Comparison of ENCODE assay signal across 13 cellular contexts in genomic region chr6:31473780-31474725, GRCh38. TPM values are rescaled to one million over a fixed set of nuclear protein-coding genes. Genes with fewer than 3 reads are reported as not detected.
A peak's percentile ranks its signal among the peaks of the same experiment; 100 is the strongest.
DNase-seq lines count a peak whose midpoint lies in the region; ATAC-seq, FAIRE-seq and TF ChIP-seq lines count a peak whose summit lies in the region.
"Had no signal": no experiment of that assay in that cellular context is flagged by ENCODE, and none has a peak within 500 bp of the region (broad histone marks: within the 10 kb centered on the region; RNA-seq: fewer than 3 reads in every experiment).

No MANE protein-coding gene starts in this region.

- WGBS in K562 (ENCODE audit: insufficient coverage, low coverage, missing lambda C conversion rate), result 4% methylated on average over 8 of the region's 8 CpGs

- no peak overlapping the region for H3K4me2 ChIP-seq in K562 (ENCODE audit: insufficient read depth, low read length)

- no peaks in the 10 kb centered on the region for H3K27me3 ChIP-seq in CD4-positive, alpha-beta T cell (ENCODE audit: control insufficient read depth, insufficient read depth, low read length)
- H3K27me3 ChIP-seq in MG63 (no peaks in the 10 kb centered on the region), K562 (ENCODE audit: control insufficient read depth in 2 of 2, insufficient read depth in 2 of 2, low read length in 2 of 2) (peaks cover 34 to 68% of the 10 kb centered on the region in 2 experiments; a peak in 4 of 5 replicates)
- H3K27me3 ChIP-seq: SJSA1 had no signal

- H3K79me2 ChIP-seq in K562 (ENCODE audit: control insufficient read depth, insufficient read depth, low read length), result no peaks in the 10 kb centered on the region

- CTCF ChIA-PET in CD4-positive, alpha-beta T cell (lab: Charles Lee), result no interaction called here
- CTCF ChIA-PET in K562 (lab: Yijun Ruan, JAX; ENCODE audit: low intra/inter-chr PET ratio), result no interaction called here

- no peak for FAIRE-seq in K562 (lab: Jason Lieb, UNC)

- no peak for DNase-seq in CD4-positive, alpha-beta T cell
- DNase-seq in MG63, result peak; percentile 83
- DNase-seq in K562 (ENCODE audit: extremely low read depth in 1 of 4, low spot score in 3 of 4), result no peak
- peak; percentile 42 for DNase-seq in islet precursor cell
- DNase-seq in stimulated activated CD4-positive, alpha-beta T cell treated with anti-CD3 and anti-CD28 coated beads, Interleukin-12 subunit alpha, Interleukin-12 subunit beta, amount 100 ng/mL, for 4 hours, result no peak
- no peak for DNase-seq in COR-L47 (lab: John Stamatoyannopoulos, UW)
- DNase-seq: activated CD8-positive, alpha-beta memory T cell treated with anti-CD3 and anti-CD28 coated beads, Interleukin-2, amount 10 ng/mL, durations not matched to agents 7 days and 5 days; nucleus accumbens had no signal

- in situ Hi-C loops in K562 (cut with MboI), result no loop called here

- no peak overlapping the region for H2AFZ ChIP-seq in K562 (ENCODE audit: low read depth, low read length)

- intact Hi-C loops in CD4-positive, alpha-beta T cell (cut with DNase I, micrococcal nuclease), result loop anchor here in 1 of 2 experiments (2.0 kb wide), 1 partner anchor 49 kb away; no protein-coding TSS in a partner anchor
- intact Hi-C loops in K562 (cut with micrococcal nuclease), result no loop called here

- no peak overlapping the region for H3K27ac ChIP-seq in CD4-positive, alpha-beta T cell (ENCODE audit: low read depth, low read length)
- no peak overlapping the region for H3K27ac ChIP-seq in K562 (ENCODE audit: extremely low read depth, low read depth, low read length)
- H3K27ac ChIP-seq: SJSA1 had no signal

- no peak for TF ChIP-seq RAD21 in K562 (CRISPR knock-in tag; conservative IDR thresholded peaks at IDR 0.05 in 1 of 2, IDR thresholded peaks at IDR 0.05 in 1 of 2)

- no peak for TF ChIP-seq POLR2A in K562 (conservative IDR thresholded peaks at IDR 0.05)

- no peaks in the 10 kb centered on the region; a peak in 1 of 5 replicates for H3K4me1 ChIP-seq in K562 (replicated peaks in 1 of 2; ENCODE audit: control insufficient read depth in 2 of 2, insufficient read depth in 2 of 2, low read length in 2 of 2)
- H3K4me1 ChIP-seq: SJSA1 had no signal

- BruUV-seq in K562 (replicated peaks; lab: Mats Ljungman, UMichigan), result no TSS peak

- H3K9ac ChIP-seq in K562 (ENCODE audit: insufficient read depth in 1 of 2, low read depth in 2 of 2, low read length in 2 of 2), result no peak overlapping the region

- peaks cover 7% of the 10 kb centered on the region for H3K36me3 Mint-ChIP-seq in CD4-positive, alpha-beta T cell (ENCODE audit: low read depth)

- peak overlapping the region; percentile 34 for H3K4me3 Mint-ChIP-seq in CD4-positive, alpha-beta T cell
- H3K4me3 Mint-ChIP-seq: activated CD8-positive, alpha-beta memory T cell treated with anti-CD3 and anti-CD28 coated beads, Interleukin-2, amount 10 ng/mL, durations not matched to agents 7 days and 5 days had no signal

- ATAC-seq in CD4-positive, alpha-beta T cell (ENCODE audit: poor library complexity), result no peak
- ATAC-seq in K562 (no peak), HG03139 (IDR thresholded peaks at IDR 0.05; ENCODE audit: unreplicated experiment) (no peak), HG02763 (IDR thresholded peaks at IDR 0.05; ENCODE audit: unreplicated experiment) (no peak)
- ATAC-seq: activated CD8-positive, alpha-beta memory T cell treated with anti-CD3 and anti-CD28 coated beads, Interleukin-2, amount 10 ng/mL, durations not matched to agents 7 days and 5 days had no signal

- H3K4me3 ChIP-seq in MG63 (no peak overlapping the region), K562 (no peak overlapping the region)
- H3K4me3 ChIP-seq: SJSA1 had no signal

- H3K36me3 ChIP-seq in MG63 (no peaks in the 10 kb centered on the region), K562 (ENCODE audit: control insufficient read depth, insufficient read depth, low read length) (no peaks in the 10 kb centered on the region)

- H3K9me3 Mint-ChIP-seq in CD4-positive, alpha-beta T cell, result no peaks in the 10 kb centered on the region

- no peaks in the 10 kb centered on the region for H3K9me3 ChIP-seq in CD4-positive, alpha-beta T cell (ENCODE audit: control insufficient read depth, low read length)
- H3K9me3 ChIP-seq in MG63, result no peaks in the 10 kb centered on the region
- no peaks in the 10 kb centered on the region for H3K9me3 ChIP-seq in K562 (replicated peaks; ENCODE audit: control insufficient read depth, insufficient read depth, low read depth, low read length)
- H3K9me3 ChIP-seq: SJSA1 had no signal

- H3K9me1 ChIP-seq in K562 (ENCODE audit: control insufficient read depth, insufficient read depth, low read length), result no peaks in the 10 kb centered on the region

- H3K4me1 Mint-ChIP-seq in CD4-positive, alpha-beta T cell (ENCODE audit: low read depth), result peaks cover 64% of the 10 kb centered on the region

- POLR2A ChIA-PET in CD4-positive, alpha-beta T cell (lab: Charles Lee), result interaction anchor here (1.8 kb wide), 1 partner anchor 12 kb away, joined by 4 read pairs; no protein-coding TSS in a partner anchor
- POLR2A ChIA-PET in K562 (lab: Yijun Ruan, JAX), result interaction anchor here (1.3 kb wide), 1 partner anchor 11 kb away, joined by 4 read pairs; no protein-coding TSS in a partner anchor

- H4K20me1 ChIP-seq in K562 (replicated peaks; ENCODE audit: control insufficient read depth, insufficient read depth, low read length), result peaks cover 7% of the 10 kb centered on the region; the same call in 1 of the 2 replicates

- no peak for TF ChIP-seq EP300 in K562 (IDR thresholded peaks at IDR 0.05; ENCODE audit: low read length)

- H3K27ac Mint-ChIP-seq in CD4-positive, alpha-beta T cell, result peak overlapping the region; percentile 5
- H3K27ac Mint-ChIP-seq: activated CD8-positive, alpha-beta memory T cell treated with anti-CD3 and anti-CD28 coated beads, Interleukin-2, amount 10 ng/mL, durations not matched to agents 7 days and 5 days had no signal

- no peaks in the 10 kb centered on the region for H3K27me3 Mint-ChIP-seq in CD4-positive, alpha-beta T cell
- H3K27me3 Mint-ChIP-seq: activated CD8-positive, alpha-beta memory T cell treated with anti-CD3 and anti-CD28 coated beads, Interleukin-2, amount 10 ng/mL, durations not matched to agents 7 days and 5 days had no signal

- no peak for TF ChIP-seq CTCF in CD4-positive, alpha-beta T cell (IDR thresholded peaks at IDR 0.05)
- no peak for TF ChIP-seq CTCF in K562 (IDR thresholded peaks at IDR 0.05 in 2 of 3, conservative IDR thresholded peaks at IDR 0.05 in 1 of 3; ENCODE audit: insufficient read depth in 2 of 3, low read depth in 1 of 3, low read length in 3 of 3)

TF ChIP-seq in K562, 482 proteins besides CTCF, POLR2A, EP300 and RAD21 (continues in another document):
- no peak for TF ChIP-seq RAD51 (IDR thresholded peaks at IDR 0.05; ENCODE audit: borderline replicate concordance, low read depth)
- TF ChIP-seq TGIF2 (CRISPR knock-in tag; IDR thresholded peaks at IDR 0.05), result no peak
- no peak for TF ChIP-seq ESRRA (IDR thresholded peaks at IDR 0.05; ENCODE audit: borderline replicate concordance, low read depth)
- TF ChIP-seq MAFK (IDR thresholded peaks at IDR 0.05; ENCODE audit: low read length), result peak; percentile 98
- peak; percentile 98 for TF ChIP-seq MAFG (tag; conservative IDR thresholded peaks at IDR 0.05)

RNA-seq across cellular contexts. Expression of gene MICB, which starts 23.9 kb away (rescaled TPM):
- 10 to 100 TPM; 14.3 to 14.7 TPM for total RNA-seq in CD4-positive, alpha-beta T cell
- 13.1 and 17.6 TPM in 2 replicates for total RNA-seq in MG63 (2014; rRNA removed; shearing (Covaris generic); ENCODE audit: low replicate concordance)
- 34.9 and 52.1 TPM in 2 replicates for total RNA-seq in K562 (2011; cell fraction: chromatin; rRNA removed; ENCODE audit: low replicate concordance)
- 45.0 and 45.7 TPM in 2 replicates for total RNA-seq in K562 (2011; cell fraction: nucleolus; rRNA removed)
- 44.4 and 50.8 TPM in 2 replicates for total RNA-seq in K562 (2011; cell fraction: nucleoplasm; rRNA removed)
- total RNA-seq in K562 (2014; rRNA removed) (18.5 and 21.8 TPM in 2 replicates), K562 (2014; rRNA removed; fragmentation: Illumina TruSeq; extraction: Trizol) (16.5 and 18.8 TPM in 2 replicates), K562 (2015; rRNA removed; fragmentation: Illumina TruSeq; extraction: Trizol) (19.8 and 20.6 TPM in 2 replicates), K562 (2021) (21.0 and 23.2 TPM in 2 replicates)
- polyA plus RNA-seq in K562 (2011; rRNA removed) (25.0 and 32.6 TPM in 2 replicates), K562 (2014; fragmentation: Illumina TruSeq; extraction: Trizol) (27.7 and 34.5 TPM in 2 replicates), K562 (2014; fragmentation: Nextera tagmentation; extraction: Ambion mirVana) (10 to 100 TPM; 13.3 to 18.9 TPM), K562 (2014; rRNA removed) (21.5 and 24.0 TPM in 2 replicates)
- polyA plus RNA-seq in K562 (2011; cell fraction: cytosol; rRNA removed), result 32.5 and 47.5 TPM in 2 replicates
- 29.0 and 29.3 TPM in 2 replicates for polyA plus RNA-seq in K562 (2011; cell fraction: nucleus; rRNA removed)
- 16.5 and 30.9 TPM in 2 replicates for polyA plus RNA-seq in K562 (2012)
- polyA minus RNA-seq in K562 (2011; rRNA and poly(A)+ RNA removed), result 37.4 and 40.1 TPM in 2 replicates
- polyA minus RNA-seq in K562 (2011; cell fraction: cytosol; rRNA and poly(A)+ RNA removed), result 21.2 and 28.8 TPM in 2 replicates
- 6.1 and 9.4 TPM in 2 replicates for polyA minus RNA-seq in K562 (2011; cell fraction: nucleus; rRNA and poly(A)+ RNA removed)

RNA-seq across cellular contexts. Expression of gene MCCD1, which starts 54.7 kb away (rescaled TPM):
- total RNA-seq in CD4-positive, alpha-beta T cell, result not detected
- total RNA-seq in MG63 (2014; rRNA removed; shearing (Covaris generic); ENCODE audit: low replicate concordance), result not detected in 2 replicates
- not detected in 2 replicates for total RNA-seq in K562 (2011; cell fraction: chromatin; rRNA removed; ENCODE audit: low replicate concordance)
- not detected in 2 replicates for total RNA-seq in K562 (2011; cell fraction: nucleolus; rRNA removed)
- total RNA-seq in K562 (2011; cell fraction: nucleoplasm; rRNA removed), result not detected in 2 replicates
- total RNA-seq in K562 (2014; rRNA removed) (not detected in 2 replicates), K562 (2014; rRNA removed; fragmentation: Illumina TruSeq; extraction: Trizol) (not detected in 2 replicates), K562 (2015; rRNA removed; fragmentation: Illumina TruSeq; extraction: Trizol) (not detected in 2 replicates), K562 (2021) (not detected in 2 replicates)
- polyA plus RNA-seq in K562 (2011; rRNA removed) (not detected in 2 replicates), K562 (2014; fragmentation: Illumina TruSeq; extraction: Trizol) (not detected in 2 replicates), K562 (2014; fragmentation: Nextera tagmentation; extraction: Ambion mirVana) (not detected), K562 (2014; rRNA removed) (not detected in 2 replicates)
- not detected in 2 replicates for polyA plus RNA-seq in K562 (2011; cell fraction: cytosol; rRNA removed)
- not detected in 2 replicates for polyA plus RNA-seq in K562 (2011; cell fraction: nucleus; rRNA removed)
- 0.11 TPM in 1 of 2 replicates, not detected in the other for polyA plus RNA-seq in K562 (2012)
- not detected in 2 replicates for polyA minus RNA-seq in K562 (2011; rRNA and poly(A)+ RNA removed)
- not detected in 2 replicates for polyA minus RNA-seq in K562 (2011; cell fraction: cytosol; rRNA and poly(A)+ RNA removed)
- polyA minus RNA-seq in K562 (2011; cell fraction: nucleus; rRNA and poly(A)+ RNA removed), result not detected in 2 replicates
- total RNA-seq: activated CD8-positive, alpha-beta memory T cell treated with anti-CD3 and anti-CD28 coated beads, Interleukin-2, amount 10 ng/mL, durations not matched to agents 7 days and 5 days; cerebellum; SJSA1; urinary bladder had no signal
- polyA plus RNA-seq: urinary bladder had no signal

Comparison
In these comparisons a context has a peak if more than half of its experiments do, and no peak if none do; other contexts are left out.
1. DNase-seq: peak in MG63 (single experiment) and islet precursor cell (single experiment); none in CD4-positive, alpha-beta T cell (0 of 10), K562 (0 of 4), stimulated activated CD4-positive, alpha-beta T cell treated with anti-CD3 and anti-CD28 coated beads, Interleukin-12 subunit alpha, Interleukin-12 subunit beta, amount 100 ng/mL, for 4 hours (single experiment) and COR-L47 (single experiment).